Comparison of ENCODE assay signal across 8 cellular contexts in the genomic region with DNA sequence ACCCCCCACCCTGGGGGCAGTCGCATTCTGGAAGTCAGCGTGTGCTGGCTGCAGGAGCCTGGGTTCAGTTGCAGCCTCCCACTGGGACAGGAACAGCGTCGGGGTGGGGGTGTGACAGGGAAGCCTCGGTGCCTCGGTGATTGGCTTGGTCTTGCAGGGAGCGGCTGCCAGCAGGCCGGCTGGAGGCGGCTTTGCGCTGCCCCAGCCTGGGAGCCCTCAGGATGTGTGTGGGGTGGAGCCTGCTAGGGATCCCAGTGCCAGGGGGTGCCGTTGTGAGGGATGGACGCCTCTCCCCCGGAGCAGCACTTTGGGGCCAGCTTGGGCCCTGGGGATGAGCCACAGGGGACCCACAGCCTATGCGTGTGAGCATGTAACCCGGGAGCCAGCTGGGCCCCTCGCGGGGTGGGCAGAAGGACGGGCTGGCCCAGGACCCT.
DNase-seq lines count a peak whose midpoint lies in the region; ATAC-seq and TF ChIP-seq lines count a peak whose summit lies in the region.

No MANE protein-coding gene starts in this region.

- no peaks in the 10 kb centered on the region for H3K27me3 ChIP-seq in right cardiac atrium (ENCODE audit: control insufficient read depth, insufficient read depth)

- H3K4me1 ChIP-seq in right cardiac atrium (ENCODE audit: control insufficient read depth, insufficient read depth, low read length) (peaks cover 28% of the 10 kb centered on the region), OCI-LY7 (ENCODE audit: insufficient read depth, low read length, poor library complexity, severe bottlenecking) (peaks cover 12% of the 10 kb centered on the region)

- H3K9me3 ChIP-seq in right cardiac atrium (ENCODE audit: control insufficient read depth, low read length): no peaks in the 10 kb centered on the region
- H3K9me3 ChIP-seq in OCI-LY7 (ENCODE audit: low read length): no peaks in the 10 kb centered on the region

- peaks cover 6% of the 10 kb centered on the region for H3K36me3 Mint-ChIP-seq in activated T-cell treated with anti-CD3 and anti-CD28 coated beads, Interleukin-2, amount 50 U/mL, for 24 hours (ENCODE audit: low read depth)
- H3K36me3 Mint-ChIP-seq in activated T-cell treated with anti-CD3 and anti-CD28 coated beads, Interleukin-2, amount 50 U/mL, for 4 hours (ENCODE audit: insufficient read depth): no peaks in the 10 kb centered on the region
- H3K36me3 Mint-ChIP-seq in activated CD4-positive, alpha-beta T cell treated with anti-CD3 and anti-CD28 coated beads, Interleukin-2, amount 10 ng/mL, durations not matched to agents 24 days and 14 days (ENCODE audit: low read depth): peaks cover 7% of the 10 kb centered on the region

- no peak overlapping the region for H2AFZ ChIP-seq in OCI-LY7 (ENCODE audit: low read length)

- H3K36me3 ChIP-seq in OCI-LY7 (ENCODE audit: insufficient read depth, low read length): no peaks in the 10 kb centered on the region

- POLR2A ChIA-PET in OCI-LY7 (lab: Charles Lee): interaction anchor here (0.6 to 1.6 kb wide), 2 partner anchors 41 to 44 kb away, joined by 3 to 4 read pairs; no protein-coding TSS in a partner anchor

- H3K27me3 Mint-ChIP-seq in activated T-cell treated with anti-CD3 and anti-CD28 coated beads, Interleukin-2, amount 50 U/mL, for 24 hours: no peaks in the 10 kb centered on the region
- H3K27me3 Mint-ChIP-seq in activated T-cell treated with anti-CD3 and anti-CD28 coated beads, Interleukin-2, amount 50 U/mL, for 4 hours (ENCODE audit: low read depth): no peaks in the 10 kb centered on the region
- no peaks in the 10 kb centered on the region for H3K27me3 Mint-ChIP-seq in activated CD4-positive, alpha-beta T cell treated with anti-CD3 and anti-CD28 coated beads, Interleukin-2, amount 10 ng/mL, durations not matched to agents 24 days and 14 days

- H3K79me2 ChIP-seq in OCI-LY7 (ENCODE audit: insufficient read depth, low read depth, low read length): no peaks in the 10 kb centered on the region

- H3K27ac ChIP-seq in right cardiac atrium (ENCODE audit: low read length): peak overlapping the region; percentile 91
- no peak overlapping the region for H3K27ac ChIP-seq in OCI-LY7 (ENCODE audit: low read depth, low read length, poor library complexity, severe bottlenecking)

- no peak for TF ChIP-seq CTCF in OCI-LY7 (conservative IDR thresholded peaks at IDR 0.05; ENCODE audit: low read length)

- CTCF ChIA-PET in OCI-LY7 (lab: Charles Lee; ENCODE audit: unreplicated experiment): interaction anchor here (0.5 to 1.4 kb wide), 3 partner anchors 10 to 15 kb away, joined by 3 to 4 read pairs (median 4); no protein-coding TSS in a partner anchor

- H4K20me1 ChIP-seq in OCI-LY7 (ENCODE audit: insufficient read depth, low read length): no peaks in the 10 kb centered on the region

- DNase-seq in activated T-cell treated with anti-CD3 and anti-CD28 coated beads, Interleukin-2, amount 50 U/mL, for 24 hours: no peak
- no peak for DNase-seq in activated T-cell treated with anti-CD3 and anti-CD28 coated beads, Interleukin-2, amount 50 U/mL, for 4 hours
- DNase-seq in anterior cingulate cortex (lab: John Stamatoyannopoulos, UW) (peak in 44 of 58 donors; percentile 17 to 83 (median 48)), right cardiac atrium (peak; percentile 82 to 91 (median 89)), posterior vena cava (ENCODE audit: low spot score) (peak; percentile 86), OCI-LY7 (ENCODE audit: low spot score) (no peak)
- DNase-seq in activated CD4-positive, alpha-beta T cell treated with anti-CD3 and anti-CD28 coated beads, Interleukin-2, amount 10 ng/mL, durations not matched to agents 24 days and 14 days: no peak

- H3K27ac Mint-ChIP-seq in activated T-cell treated with anti-CD3 and anti-CD28 coated beads, Interleukin-2, amount 50 U/mL, for 24 hours: peak overlapping the region; percentile 78
- H3K27ac Mint-ChIP-seq in activated CD4-positive, alpha-beta T cell treated with anti-CD3 and anti-CD28 coated beads, Interleukin-2, amount 10 ng/mL, durations not matched to agents 24 days and 14 days: no peak overlapping the region

- H3K4me3 ChIP-seq in right cardiac atrium (ENCODE audit: low read length) (peak overlapping the region; percentile 21), OCI-LY7 (ENCODE audit: low read depth, low read length, poor library complexity, severe bottlenecking) (no peak overlapping the region)

- BruUV-seq in OCI-LY7 (replicated peaks; lab: Mats Ljungman, UMichigan): no TSS peak

- H3K4me2 ChIP-seq in OCI-LY7 (ENCODE audit: low read length): no peak overlapping the region

- H3K4me1 Mint-ChIP-seq in activated T-cell treated with anti-CD3 and anti-CD28 coated beads, Interleukin-2, amount 50 U/mL, for 24 hours (ENCODE audit: low read depth): peaks cover 16% of the 10 kb centered on the region
- H3K4me1 Mint-ChIP-seq in activated T-cell treated with anti-CD3 and anti-CD28 coated beads, Interleukin-2, amount 50 U/mL, for 4 hours (ENCODE audit: low read depth): peaks cover 19% of the 10 kb centered on the region
- peaks cover 26% of the 10 kb centered on the region for H3K4me1 Mint-ChIP-seq in activated CD4-positive, alpha-beta T cell treated with anti-CD3 and anti-CD28 coated beads, Interleukin-2, amount 10 ng/mL, durations not matched to agents 24 days and 14 days

- WGBS in right cardiac atrium: 8% methylated on average over 18 of the region's 18 CpGs

- H3K9me3 Mint-ChIP-seq in activated T-cell treated with anti-CD3 and anti-CD28 coated beads, Interleukin-2, amount 50 U/mL, for 24 hours: no peaks in the 10 kb centered on the region
- H3K9me3 Mint-ChIP-seq in activated T-cell treated with anti-CD3 and anti-CD28 coated beads, Interleukin-2, amount 50 U/mL, for 4 hours: no peaks in the 10 kb centered on the region
- H3K9me3 Mint-ChIP-seq in activated CD4-positive, alpha-beta T cell treated with anti-CD3 and anti-CD28 coated beads, Interleukin-2, amount 10 ng/mL, durations not matched to agents 24 days and 14 days: no peaks in the 10 kb centered on the region

- no peaks in the 10 kb centered on the region for H3K9me2 ChIP-seq in OCI-LY7 (ENCODE audit: insufficient read depth, low read length)

- H3K4me3 Mint-ChIP-seq in activated T-cell treated with anti-CD3 and anti-CD28 coated beads, Interleukin-2, amount 50 U/mL, for 24 hours: no peak overlapping the region
- no peak overlapping the region for H3K4me3 Mint-ChIP-seq in activated T-cell treated with anti-CD3 and anti-CD28 coated beads, Interleukin-2, amount 50 U/mL, for 4 hours
- no peak overlapping the region for H3K4me3 Mint-ChIP-seq in activated CD4-positive, alpha-beta T cell treated with anti-CD3 and anti-CD28 coated beads, Interleukin-2, amount 10 ng/mL, durations not matched to agents 24 days and 14 days

- intact Hi-C loops in right cardiac atrium (cut with DNase I) (no loop called here), posterior vena cava (cut with DNase I) (loop anchor here in 1 of 2 donors (10.0 kb wide), 1 partner anchor 1380 kb away; no protein-coding TSS in a partner anchor), OCI-LY7 (cut with micrococcal nuclease; ENCODE audit: unreplicated experiment) (no loop called here)
- intact Hi-C loops in activated CD4-positive, alpha-beta T cell treated with anti-CD3 and anti-CD28 coated beads, Interleukin-2, amount 10 ng/mL, durations not matched to agents 24 days and 14 days (cut with micrococcal nuclease): no loop called here

- no peak for ATAC-seq in activated T-cell treated with anti-CD3 and anti-CD28 coated beads, Interleukin-2, amount 50 U/mL, for 4 hours
- ATAC-seq in right cardiac atrium (peak; percentile 81 to 83), HG03175 (IDR thresholded peaks at IDR 0.05; ENCODE audit: unreplicated experiment) (no peak)

Comparison
In these comparisons a context has a peak if more than half of its experiments do, and no peak if none do; other contexts are left out.
1. DNase-seq: peak in anterior cingulate cortex (44 of 58), right cardiac atrium (3 of 3) and posterior vena cava (single experiment); none in activated T-cell treated with anti-CD3 and anti-CD28 coated beads, Interleukin-2, amount 50 U/mL, for 24 hours (single experiment), activated T-cell treated with anti-CD3 and anti-CD28 coated beads, Interleukin-2, amount 50 U/mL, for 4 hours (single experiment), OCI-LY7 (single experiment) and activated CD4-positive, alpha-beta T cell treated with anti-CD3 and anti-CD28 coated beads, Interleukin-2, amount 10 ng/mL, durations not matched to agents 24 days and 14 days (single experiment).
2. ATAC-seq: peak in right cardiac atrium (2 of 2); none in activated T-cell treated with anti-CD3 and anti-CD28 coated beads, Interleukin-2, amount 50 U/mL, for 4 hours (0 of 2) and HG03175 (single experiment).